Comparison of ENCODE assay signal across 9 cellular contexts in the genomic region with DNA sequence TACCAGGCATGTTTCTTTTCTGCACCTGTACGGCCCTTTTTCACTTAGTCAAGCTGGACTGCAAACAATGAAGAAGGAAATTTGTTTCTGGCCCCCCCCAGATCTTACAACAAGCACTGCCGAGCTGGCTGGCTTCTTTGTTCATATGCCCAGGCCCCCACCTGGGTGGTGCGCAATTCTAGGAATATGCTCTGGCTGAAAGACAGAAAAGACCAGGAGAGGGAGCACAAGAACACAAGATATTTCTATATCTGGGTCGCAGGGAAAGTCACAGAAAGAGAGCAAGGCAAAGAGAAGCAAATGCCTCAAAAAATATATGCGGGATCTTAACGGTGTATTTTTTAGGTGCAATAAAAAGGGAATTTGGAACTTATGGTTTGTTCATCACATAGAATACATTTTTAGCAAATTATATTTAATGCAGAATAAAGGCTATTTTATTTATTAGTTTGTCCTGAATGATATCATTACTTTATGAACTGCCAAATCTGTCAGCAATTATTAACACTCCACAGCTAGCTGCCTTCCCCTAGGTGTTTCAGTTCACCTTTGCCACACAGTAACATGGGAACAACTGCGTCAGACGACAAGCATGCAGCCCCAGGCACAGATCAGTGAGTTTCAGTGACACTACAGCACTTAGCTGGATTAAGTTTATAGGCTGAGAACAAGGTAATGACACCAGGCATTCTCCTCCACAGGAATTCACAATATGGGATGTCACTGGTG.
A peak's percentile ranks its signal among the peaks of the same experiment; 100 is the strongest.
DNase-seq lines count a peak whose midpoint lies in the region; ATAC-seq and TF ChIP-seq lines count a peak whose summit lies in the region.
"Had no signal": no experiment of that assay in that cellular context is flagged by ENCODE, and none has a peak within 500 bp of the region (broad histone marks: within the 10 kb centered on the region; RNA-seq: fewer than 3 reads in every experiment).

No MANE protein-coding gene starts in this region.

- DNase-seq in DMS 273 treated with DMSO at 0.1 percent for 48 hours (lab: John Stamatoyannopoulos, UW) (peak; percentile 42), LHCN-M2 (ENCODE audit: low read depth) (peak; percentile 50), RPMI7951 (ENCODE audit: low read depth) (peak; percentile 73), endodermal cell (peak; percentile 58), mesothelial cell of epicardium (ENCODE audit: low spot score in 2 of 2, unreplicated experiment in 2 of 2) (peak in 1 of 2 experiments; percentile 49)
- DNase-seq in activated CD4-positive, CD25-positive, alpha-beta regulatory T cell treated with anti-CD3 and anti-CD28 coated beads, Interleukin-2, amount 50 U/mL, for 72 hours, result no peak
- no peak for DNase-seq in activated naive CD4-positive, alpha-beta T cell treated with Interleukin-2 at 50 U/mL for 16 hours

- H3K27me3 Mint-ChIP-seq in endodermal cell (ENCODE audit: insufficient read depth) (no peaks in the 10 kb centered on the region), mesothelial cell of epicardium (ENCODE audit: low read depth) (no peaks in the 10 kb centered on the region)

- no peaks in the 10 kb centered on the region for H3K36me3 ChIP-seq in endodermal cell (ENCODE audit: control insufficient read depth, insufficient read depth, low read length)

- H3K4me1 Mint-ChIP-seq in endodermal cell (peaks cover 2% of the 10 kb centered on the region), mesothelial cell of epicardium (peaks cover 6% of the 10 kb centered on the region)

- no peak overlapping the region for H3K4me3 Mint-ChIP-seq in endodermal cell
- H3K4me3 Mint-ChIP-seq in mesothelial cell of epicardium, result no peak overlapping the region

- no peak overlapping the region for H3K27ac ChIP-seq in endodermal cell (ENCODE audit: low read depth, low read length)
- H3K27ac ChIP-seq: skin epidermis had no signal

- H3K36me3 Mint-ChIP-seq in endodermal cell (ENCODE audit: low read depth) (no peaks in the 10 kb centered on the region), mesothelial cell of epicardium (no peaks in the 10 kb centered on the region)

- no peaks in the 10 kb centered on the region for H3K27me3 ChIP-seq in endodermal cell (ENCODE audit: control insufficient read depth, insufficient read depth, low read length, poor library complexity, severe bottlenecking)

- WGBS in endodermal cell (ENCODE audit: insufficient coverage in 1 of 2, insufficient read length in 1 of 2), 2 experiments, result 81% methylated on average over 6 to 8 of the region's 8 CpGs

- H3K9me3 Mint-ChIP-seq in endodermal cell, result no peaks in the 10 kb centered on the region
- H3K9me3 Mint-ChIP-seq in mesothelial cell of epicardium, result no peaks in the 10 kb centered on the region

- no peaks in the 10 kb centered on the region for H3K9me3 ChIP-seq in endodermal cell (ENCODE audit: control insufficient read depth, low read length)

- H3K27ac Mint-ChIP-seq in endodermal cell (no peak overlapping the region), mesothelial cell of epicardium (peak overlapping the region; percentile 71)

- no peak for ATAC-seq in GM21526 (IDR thresholded peaks at IDR 0.05; ENCODE audit: low FRiP score, unreplicated experiment)

- no peak overlapping the region for H3K9ac ChIP-seq in endodermal cell (ENCODE audit: extremely low read depth, low read length, poor library complexity, severe bottlenecking)

- H3K4me1 ChIP-seq in endodermal cell (ENCODE audit: control insufficient read depth, insufficient read depth, low read length), result no peaks in the 10 kb centered on the region

- TF ChIP-seq CTCF in endodermal cell (conservative IDR thresholded peaks at IDR 0.05) (peak; percentile 61), mesothelial cell of epicardium (IDR thresholded peaks at IDR 0.05; ENCODE audit: unreplicated experiment) (no peak)

- H3K4me3 ChIP-seq in endodermal cell (ENCODE audit: low read length), result no peak overlapping the region
- H3K4me3 ChIP-seq: skin epidermis had no signal

Comparison
In these comparisons a context has a peak if more than half of its experiments do, and no peak if none do; other contexts are left out.
1. DNase-seq: peak in DMS 273 treated with DMSO at 0.1 percent for 48 hours (single experiment), LHCN-M2 (single experiment), RPMI7951 (single experiment) and endodermal cell (single experiment); none in activated CD4-positive, CD25-positive, alpha-beta regulatory T cell treated with anti-CD3 and anti-CD28 coated beads, Interleukin-2, amount 50 U/mL, for 72 hours (single experiment) and activated naive CD4-positive, alpha-beta T cell treated with Interleukin-2 at 50 U/mL for 16 hours (single experiment).